In the genomic region with DNA sequence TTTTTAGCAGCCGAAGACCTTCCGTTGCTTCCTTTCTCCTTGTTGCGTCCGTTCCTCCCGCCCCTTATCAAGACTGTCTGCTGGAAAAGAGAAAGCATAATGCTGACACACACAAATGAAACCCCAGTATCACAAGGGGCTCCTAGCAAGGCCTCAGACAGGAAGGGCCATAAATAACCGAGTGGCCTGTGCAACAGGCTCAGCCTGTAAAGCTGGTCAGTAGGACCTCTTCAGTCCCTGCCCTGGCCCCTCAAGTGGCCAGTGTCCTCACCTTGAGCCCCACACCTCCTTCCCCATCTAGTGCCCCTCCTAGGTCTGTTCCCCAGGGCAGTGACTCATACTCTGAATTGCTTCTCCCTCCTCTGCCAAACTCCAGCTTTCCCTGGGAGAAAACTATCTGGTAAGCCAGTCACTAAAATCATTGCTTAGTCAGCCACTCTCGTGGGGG, we compare ENCODE assay signal across 11 cellular contexts.
A peak's percentile ranks its signal among the peaks of the same experiment; 100 is the strongest.
DNase-seq lines count a peak whose midpoint lies in the region; ATAC-seq and TF ChIP-seq lines count a peak whose summit lies in the region.
"Had no signal": no experiment of that assay in that cellular context is flagged by ENCODE, and none has a peak within 500 bp of the region (broad histone marks: within the 10 kb centered on the region; RNA-seq: fewer than 3 reads in every experiment).

No MANE protein-coding gene starts in this region.

- H3K79me2 ChIP-seq in parathyroid adenoma, result no peaks in the 10 kb centered on the region

- no peak overlapping the region for H3K9ac ChIP-seq in parathyroid adenoma

- DNase-seq in Ammon's horn (ENCODE audit: low spot score) (peak; percentile 64), RPMI7951 (ENCODE audit: low read depth) (peak; percentile 40), fibroblast of villous mesenchyme (ENCODE audit: low read depth) (peak; percentile 48), H7 (no peak), NCI-H345 (lab: John Stamatoyannopoulos, UW) (no peak)
- no peak for DNase-seq in stimulated activated CD4-positive, alpha-beta T cell treated with anti-CD3 and anti-CD28 coated beads, Interleukin-4, amount 100 ng/mL, for 24 hours
- DNase-seq: activated CD4-positive, alpha-beta T cell treated with anti-CD3 and anti-CD28 coated beads, Interleukin-2, amount 50 U/mL, for 48 hours; DND-41; NCI-H2171 treated with DMSO at 0.1 percent for 48 hours had no signal

- H2AFZ ChIP-seq in parathyroid adenoma, result peak overlapping the region; percentile 8

- H3K4me1 ChIP-seq in parathyroid adenoma, result no peaks in the 10 kb centered on the region

- no peak for ATAC-seq in HG02840 (IDR thresholded peaks at IDR 0.05; ENCODE audit: low FRiP score, unreplicated experiment)

- H3K27me3 ChIP-seq in parathyroid adenoma (ENCODE audit: control insufficient read depth, insufficient read depth, low read length) (no peaks in the 10 kb centered on the region), H7 (ENCODE audit: control insufficient read depth, insufficient read depth, low read length) (no peaks in the 10 kb centered on the region)

- TF ChIP-seq CTCF in fibroblast of villous mesenchyme (IDR thresholded peaks at IDR 0.05; ENCODE audit: insufficient read depth, low read depth, low read length) (no peak), parathyroid adenoma (IDR thresholded peaks at IDR 0.05) (no peak)

- H3K27ac ChIP-seq in parathyroid adenoma, result no peak overlapping the region

- no peaks in the 10 kb centered on the region for H3K9me3 ChIP-seq in parathyroid adenoma (ENCODE audit: control insufficient read depth, low read length)

- no peak overlapping the region for H3K4me2 ChIP-seq in parathyroid adenoma (ENCODE audit: low read length)

- H3K4me3 ChIP-seq in fibroblast of villous mesenchyme (ENCODE audit: low read depth, low read length) (no peak overlapping the region), parathyroid adenoma (ENCODE audit: low read depth, low read length) (no peak overlapping the region), H7 (ENCODE audit: insufficient read depth, low read depth, low read length) (no peak overlapping the region)

- H3K36me3 ChIP-seq in parathyroid adenoma (ENCODE audit: control insufficient read depth, insufficient read depth, low read length) (no peaks in the 10 kb centered on the region), H7 (replicated peaks; ENCODE audit: control insufficient read depth, insufficient read depth, low read length) (no peaks in the 10 kb centered on the region)

Comparison
In these comparisons a context has a peak if more than half of its experiments do, and no peak if none do; other contexts are left out.
1. DNase-seq: peak in Ammon's horn (single experiment), RPMI7951 (single experiment) and fibroblast of villous mesenchyme (single experiment); none in stimulated activated CD4-positive, alpha-beta T cell treated with anti-CD3 and anti-CD28 coated beads, Interleukin-4, amount 100 ng/mL, for 24 hours (single experiment), H7 (single experiment) and NCI-H345 (single experiment).